1 cellular context compared by ENCODE assay signal in genomic region chr3:42659451-42660130, GRCh38.
TF ChIP-seq lines count a peak whose summit lies in the region.

No MANE protein-coding gene starts in this region.

TF ChIP-seq in WTC11, 78 proteins besides CTCF, POLR2A, EP300 and RAD21 (continued from another document):
- no peak for TF ChIP-seq RELA (CRISPR knock-in tag; IDR thresholded peaks at IDR 0.05; ENCODE audit: borderline replicate concordance)
- no peak for TF ChIP-seq ZNF425 (CRISPR knock-in tag; conservative IDR thresholded peaks at IDR 0.05)
- TF ChIP-seq ZNF532 (CRISPR knock-in tag; IDR thresholded peaks at IDR 0.05; ENCODE audit: borderline replicate concordance): no peak
- TF ChIP-seq JAZF1 (CRISPR knock-in tag; IDR thresholded peaks at IDR 0.05): no peak
- TF ChIP-seq SP1 (CRISPR knock-in tag; conservative IDR thresholded peaks at IDR 0.05): no peak
- no peak for TF ChIP-seq ETV6 (CRISPR knock-in tag; IDR thresholded peaks at IDR 0.05)
